1 cellular context compared by ENCODE assay signal in the genomic region with DNA sequence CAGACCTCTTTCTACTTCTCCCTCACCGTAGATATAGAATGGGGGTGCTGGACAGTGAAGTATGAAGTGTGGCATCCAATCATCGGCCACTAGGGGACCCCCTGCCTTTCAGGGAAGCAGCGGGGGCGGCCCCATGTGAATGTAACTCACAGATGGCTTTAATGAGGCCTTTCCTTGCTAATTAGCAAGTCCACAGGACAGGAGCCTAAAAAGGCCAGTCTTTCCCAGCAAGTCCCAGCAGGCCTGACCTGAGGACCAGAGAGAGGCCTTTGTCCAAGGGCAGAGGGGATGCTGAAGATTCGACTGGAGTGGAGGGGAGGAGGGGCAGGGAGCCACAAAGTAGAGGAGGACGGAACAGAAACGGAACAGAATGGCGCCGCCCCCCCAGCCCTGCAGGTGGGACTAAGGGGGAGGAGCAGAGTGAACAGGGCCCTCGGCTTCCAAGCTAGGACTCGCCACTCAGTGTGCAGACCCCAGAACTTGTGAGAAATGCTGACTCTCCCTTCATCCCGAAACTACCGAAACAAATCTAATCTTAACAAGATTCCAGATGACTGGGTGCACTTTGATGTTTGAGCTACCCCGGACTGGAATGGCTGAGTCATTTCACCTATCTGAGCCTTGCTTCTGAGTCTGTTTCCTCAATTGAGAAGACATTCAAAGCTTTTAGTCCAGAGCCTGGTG.
TF ChIP-seq lines count a peak whose summit lies in the region.

No MANE protein-coding gene starts in this region.

TF ChIP-seq in HepG2, 621 proteins besides CTCF, POLR2A, EP300 and RAD21 (continued from another document and continues in another):
- TF ChIP-seq, protein P1, sequence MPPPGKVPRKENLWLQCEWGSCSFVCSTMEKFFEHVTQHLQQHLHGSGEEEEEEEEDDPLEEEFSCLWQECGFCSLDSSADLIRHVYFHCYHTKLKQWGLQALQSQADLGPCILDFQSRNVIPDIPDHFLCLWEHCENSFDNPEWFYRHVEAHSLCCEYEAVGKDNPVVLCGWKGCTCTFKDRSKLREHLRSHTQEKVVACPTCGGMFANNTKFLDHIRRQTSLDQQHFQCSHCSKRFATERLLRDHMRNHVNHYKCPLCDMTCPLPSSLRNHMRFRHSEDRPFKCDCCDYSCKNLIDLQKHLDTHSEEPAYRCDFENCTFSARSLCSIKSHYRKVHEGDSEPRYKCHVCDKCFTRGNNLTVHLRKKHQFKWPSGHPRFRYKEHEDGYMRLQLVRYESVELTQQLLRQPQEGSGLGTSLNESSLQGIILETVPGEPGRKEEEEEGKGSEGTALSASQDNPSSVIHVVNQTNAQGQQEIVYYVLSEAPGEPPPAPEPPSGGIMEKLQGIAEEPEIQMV (CRISPR knock-in tag; IDR thresholded peaks at IDR 0.05; ENCODE audit: low read depth) = peak; percentile 94
- peak; percentile 41; the same call in 1 of the 2 replicates for TF ChIP-seq ELF3 (CRISPR knock-in tag; IDR thresholded peaks at IDR 0.05)
- peak; percentile 41; the same call in 1 of the 2 replicates for TF ChIP-seq TCF7L2 (IDR thresholded peaks at IDR 0.05; ENCODE audit: low read depth, low read length)
- TF ChIP-seq ZSCAN5A (CRISPR knock-in tag; IDR thresholded peaks at IDR 0.05; ENCODE audit: borderline replicate concordance) = peak; percentile 34; the same call in 1 of the 2 replicates
- no peak for TF ChIP-seq DBP (CRISPR knock-in tag; IDR thresholded peaks at IDR 0.05; ENCODE audit: not compliant biosample characterization)
- peak; percentile 50 for TF ChIP-seq ZNF687 (CRISPR knock-in tag; IDR thresholded peaks at IDR 0.05)
- TF ChIP-seq TCF7 (IDR thresholded peaks at IDR 0.05; ENCODE audit: low read depth) = peak; percentile 53; the same call in 1 of the 2 replicates
- TF ChIP-seq, protein P2, sequence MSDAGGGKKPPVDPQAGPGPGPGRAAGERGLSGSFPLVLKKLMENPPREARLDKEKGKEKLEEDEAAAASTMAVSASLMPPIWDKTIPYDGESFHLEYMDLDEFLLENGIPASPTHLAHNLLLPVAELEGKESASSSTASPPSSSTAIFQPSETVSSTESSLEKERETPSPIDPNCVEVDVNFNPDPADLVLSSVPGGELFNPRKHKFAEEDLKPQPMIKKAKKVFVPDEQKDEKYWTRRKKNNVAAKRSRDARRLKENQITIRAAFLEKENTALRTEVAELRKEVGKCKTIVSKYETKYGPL (CRISPR knock-in tag; IDR thresholded peaks at IDR 0.05) = peak; percentile 28; the same call in 1 of the 2 replicates
- TF ChIP-seq SP1 (IDR thresholded peaks at IDR 0.05) = no peak
- 0 out of 2 replicates have a peak, but pooled peaks have one; percentile 18 for TF ChIP-seq SP1 (CRISPR knock-in tag; IDR thresholded peaks at IDR 0.05)
- TF ChIP-seq RCOR2 (CRISPR knock-in tag; IDR thresholded peaks at IDR 0.05) = 0 out of 2 replicates have a peak, but pooled peaks have one; percentile 12
- TF ChIP-seq TEAD3 (CRISPR knock-in tag; optimal IDR thresholded peaks at IDR 0.05; ENCODE audit: borderline replicate concordance) = peak; percentile 36
- no peak for TF ChIP-seq SNAPC4 (CRISPR knock-in tag; IDR thresholded peaks at IDR 0.05)
- TF ChIP-seq SRY (CRISPR knock-in tag; IDR thresholded peaks at IDR 0.05) = 0 out of 2 replicates have a peak, but pooled peaks have one; percentile 25
- peak; percentile 60 for TF ChIP-seq TBX2 (CRISPR knock-in tag; IDR thresholded peaks at IDR 0.05; ENCODE audit: borderline replicate concordance)
- peak; percentile 45 for TF ChIP-seq STAG1 (CRISPR knock-in tag; IDR thresholded peaks at IDR 0.05)
- peak; percentile 15; the same call in 1 of the 2 replicates for TF ChIP-seq ZNF614 (CRISPR knock-in tag; IDR thresholded peaks at IDR 0.05; ENCODE audit: borderline replicate concordance)
- peak; percentile 4; the same call in 1 of the 2 replicates for TF ChIP-seq CEBPG (CRISPR knock-in tag; IDR thresholded peaks at IDR 0.05)
- peak; percentile 58; the same call in 1 of the 2 replicates for TF ChIP-seq ZFY (CRISPR knock-in tag; IDR thresholded peaks at IDR 0.05)
- no peak for TF ChIP-seq SRSF1 (optimal IDR thresholded peaks at IDR 0.05; ENCODE audit: low read depth, low read length)
- TF ChIP-seq ARNTL (CRISPR knock-in tag; IDR thresholded peaks at IDR 0.05) = 0 out of 2 replicates have a peak, but pooled peaks have one; percentile 16
- TF ChIP-seq ZFAT (CRISPR knock-in tag; conservative IDR thresholded peaks at IDR 0.05) = peak; percentile 79; the same call in 1 of the 2 replicates
- no peak for TF ChIP-seq FOXJ3 (CRISPR knock-in tag; IDR thresholded peaks at IDR 0.05; ENCODE audit: borderline replicate concordance)
- 0 out of 2 replicates have a peak, but pooled peaks have one; percentile 55 for TF ChIP-seq KDM1A (CRISPR knock-in tag; IDR thresholded peaks at IDR 0.05)
- peak; percentile 35; the same call in 1 of the 2 replicates for TF ChIP-seq KAT7 (CRISPR knock-in tag; IDR thresholded peaks at IDR 0.05; ENCODE audit: borderline replicate concordance)
- TF ChIP-seq MAFK (conservative IDR thresholded peaks at IDR 0.05 in 1 of 2, IDR thresholded peaks at IDR 0.05 in 1 of 2; ENCODE audit: low read length in 2 of 2) = peak; percentile 50 to 56; a peak in 2 of 4 replicates
- peak; percentile 27; the same call in 1 of the 2 replicates for TF ChIP-seq SALL1 (CRISPR knock-in tag; IDR thresholded peaks at IDR 0.05)
- TF ChIP-seq ARID3A (IDR thresholded peaks at IDR 0.05; ENCODE audit: low read depth, low read length) = 0 out of 2 replicates have a peak, but pooled peaks have one; percentile 6
- TF ChIP-seq MXI1 (IDR thresholded peaks at IDR 0.05; ENCODE audit: borderline replicate concordance, low read depth, low read length) = 0 out of 3 replicates have a peak, but pooled peaks have one; percentile 33
- peak; percentile 30; the same call in 1 of the 2 replicates for TF ChIP-seq SMC3 (IDR thresholded peaks at IDR 0.05; ENCODE audit: low read length)
- 0 out of 2 replicates have a peak, but pooled peaks have one; percentile 5 for TF ChIP-seq FOXK1 (CRISPR knock-in tag; IDR thresholded peaks at IDR 0.05; ENCODE audit: borderline replicate concordance, low read depth)
- no peak for TF ChIP-seq SOX6 (IDR thresholded peaks at IDR 0.05)
- TF ChIP-seq SOX6 (CRISPR knock-in tag; IDR thresholded peaks at IDR 0.05) = peak; percentile 23
- peak; percentile 67; the same call in 1 of the 2 replicates for TF ChIP-seq ZFP91 (CRISPR knock-in tag; IDR thresholded peaks at IDR 0.05; ENCODE audit: borderline replicate concordance)
- TF ChIP-seq NONO (IDR thresholded peaks at IDR 0.05) = no peak
- 0 out of 2 replicates have a peak, but pooled peaks have one; percentile 28 for TF ChIP-seq NONO (CRISPR knock-in tag; conservative IDR thresholded peaks at IDR 0.05)
- TF ChIP-seq ZNF580 (CRISPR knock-in tag; IDR thresholded peaks at IDR 0.05; ENCODE audit: borderline replicate concordance, low read depth) = 0 out of 2 replicates have a peak, but pooled peaks have one; percentile 16
